Comparison of ENCODE assay signal across 8 cellular contexts in the genomic region with DNA sequence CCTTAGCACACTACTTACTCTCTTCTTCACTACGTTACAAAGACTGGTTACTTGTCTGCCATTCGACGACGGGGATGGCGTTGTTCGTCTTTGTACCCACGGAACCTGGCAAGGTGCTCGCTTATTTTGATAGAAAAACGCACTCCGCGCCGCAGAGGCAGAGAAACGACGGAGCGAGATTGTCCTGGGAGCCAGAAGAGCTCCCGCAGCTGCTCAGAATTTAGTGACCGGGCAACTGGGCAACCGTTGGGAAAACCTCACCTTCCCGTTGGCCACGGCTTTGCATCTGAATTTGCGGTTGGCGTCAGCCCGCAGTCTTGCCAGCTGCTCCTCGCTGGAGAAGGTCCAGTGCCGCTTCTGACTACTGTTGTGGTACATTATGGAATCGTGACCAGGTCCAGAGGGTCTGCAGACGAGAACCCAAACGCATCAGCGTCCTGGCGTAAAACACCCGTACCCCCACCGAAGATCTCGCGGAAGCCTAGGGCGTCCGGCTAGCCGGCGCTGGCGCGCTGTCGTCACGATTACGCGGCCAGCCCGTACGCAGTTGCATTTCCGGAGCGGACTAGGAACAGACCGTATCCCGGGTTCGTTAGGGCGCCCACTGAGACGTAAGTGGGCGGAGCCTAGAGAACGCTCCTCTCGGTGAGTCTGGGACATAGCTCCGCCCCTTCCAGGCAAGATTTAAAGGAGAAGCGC. TPM values are rescaled to one million over a fixed set of nuclear protein-coding genes. Genes with fewer than 3 reads are reported as not detected.
DNase-seq lines count a peak whose midpoint lies in the region; ATAC-seq and TF ChIP-seq lines count a peak whose summit lies in the region.

A gene (minus strand): TSS at position 514 of the 699 bp plus-strand sequence. CDS start 136 bp downstream, at position 378.

- no peaks in the 10 kb centered on the region for H3K9me3 Mint-ChIP-seq in activated T-helper 17 cell treated with anti-CD3 and anti-CD28 coated beads, Interleukin-2, amount 50 U/mL, for 72 hours
- H3K9me3 Mint-ChIP-seq in naive B cell, result no peaks in the 10 kb centered on the region
- no peaks in the 10 kb centered on the region for H3K9me3 Mint-ChIP-seq in stimulated activated memory B cell treated with anti-CD40 and anti-IgM and Interleukin-4, amounts not matched to agents 10 μg/mL and 1 μg/mL and 100 μg/mL, for 72 hours

- peak within 1 kb of the TSS; percentile 89 for H3K4me3 Mint-ChIP-seq in activated T-helper 17 cell treated with anti-CD3 and anti-CD28 coated beads, Interleukin-2, amount 50 U/mL, for 72 hours
- peak within 1 kb of the TSS; percentile 87 to 100 (median 94) for H3K4me3 Mint-ChIP-seq in naive B cell
- H3K4me3 Mint-ChIP-seq in stimulated activated memory B cell treated with anti-CD40 and anti-IgM and Interleukin-4, amounts not matched to agents 10 μg/mL and 1 μg/mL and 100 μg/mL, for 72 hours, result peak within 1 kb of the TSS; percentile 99

- peak; percentile 97 for ATAC-seq in activated T-helper 17 cell treated with anti-CD3 and anti-CD28 coated beads, Interleukin-2, amount 50 U/mL, for 72 hours (replicated peaks)
- ATAC-seq in naive B cell (ENCODE audit: low read depth in 2 of 2), result peak; percentile 91 to 92
- peak; percentile 99 for ATAC-seq in stimulated activated memory B cell treated with anti-CD40 and anti-IgM and Interleukin-4, amounts not matched to agents 10 μg/mL and 1 μg/mL and 100 μg/mL, for 72 hours

- TF ChIP-seq CTCF in LNCaP clone FGC (IDR thresholded peaks at IDR 0.05; ENCODE audit: control insufficient read depth, extremely low read depth, insufficient read depth), result no peak
- TF ChIP-seq CTCF in RWPE1 (conservative IDR thresholded peaks at IDR 0.05; ENCODE audit: low read depth), result no peak

- POLR2A ChIA-PET in RWPE1 (lab: Yijun Ruan, JAX; ENCODE audit: low non-redundant PET), result no interaction called here

- H3K27ac ChIP-seq in RWPE1, result peak within 1 kb of the TSS; percentile 88

- peak within 1 kb of the TSS; percentile 83 for H3K4me3 ChIP-seq in LNCaP clone FGC (ENCODE audit: low read depth, low read length)

- peaks cover 27% of the 10 kb centered on the region for H3K4me1 Mint-ChIP-seq in activated T-helper 17 cell treated with anti-CD3 and anti-CD28 coated beads, Interleukin-2, amount 50 U/mL, for 72 hours
- H3K4me1 Mint-ChIP-seq in naive B cell, result peaks cover 23 to 40% (median 25%) of the 10 kb centered on the region in 3 donors
- H3K4me1 Mint-ChIP-seq in stimulated activated memory B cell treated with anti-CD40 and anti-IgM and Interleukin-4, amounts not matched to agents 10 μg/mL and 1 μg/mL and 100 μg/mL, for 72 hours, result peaks cover 44% of the 10 kb centered on the region

- H3K27me3 Mint-ChIP-seq in activated T-helper 17 cell treated with anti-CD3 and anti-CD28 coated beads, Interleukin-2, amount 50 U/mL, for 72 hours, result no peaks in the 10 kb centered on the region
- peaks cover 0 to 18% (median 0%) of the 10 kb centered on the region in 3 donors for H3K27me3 Mint-ChIP-seq in naive B cell
- no peaks in the 10 kb centered on the region for H3K27me3 Mint-ChIP-seq in stimulated activated memory B cell treated with anti-CD40 and anti-IgM and Interleukin-4, amounts not matched to agents 10 μg/mL and 1 μg/mL and 100 μg/mL, for 72 hours

- peak within 1 kb of the TSS; percentile 92 for H3K27ac Mint-ChIP-seq in activated T-helper 17 cell treated with anti-CD3 and anti-CD28 coated beads, Interleukin-2, amount 50 U/mL, for 72 hours
- peak within 1 kb of the TSS; percentile 93 to 99 (median 98) for H3K27ac Mint-ChIP-seq in naive B cell
- peak within 1 kb of the TSS; percentile 95 for H3K27ac Mint-ChIP-seq in stimulated activated memory B cell treated with anti-CD40 and anti-IgM and Interleukin-4, amounts not matched to agents 10 μg/mL and 1 μg/mL and 100 μg/mL, for 72 hours

- H3K36me3 Mint-ChIP-seq in activated T-helper 17 cell treated with anti-CD3 and anti-CD28 coated beads, Interleukin-2, amount 50 U/mL, for 72 hours (ENCODE audit: low read depth), result peaks cover 51% of the 10 kb centered on the region
- peaks cover 0 to 8% of the 10 kb centered on the region in 2 donors for H3K36me3 Mint-ChIP-seq in naive B cell
- peaks cover 27% of the 10 kb centered on the region for H3K36me3 Mint-ChIP-seq in stimulated activated memory B cell treated with anti-CD40 and anti-IgM and Interleukin-4, amounts not matched to agents 10 μg/mL and 1 μg/mL and 100 μg/mL, for 72 hours

- CTCF ChIA-PET in RWPE1 (lab: Yijun Ruan, JAX), result interaction anchor here (1.0 to 1.7 kb wide), 3 partner anchors 12 to 1278 kb away, joined by 4 to 5 read pairs (median 4); no protein-coding TSS in a partner anchor

- peak; percentile 99 for DNase-seq in Daoy (ENCODE audit: low read depth)
- DNase-seq in GOT3 (lab: John Stamatoyannopoulos, UW), result peak; percentile 95
- peak; percentile 95 for DNase-seq in LNCaP clone FGC (ENCODE audit: low read depth)
- peak; percentile 99 for DNase-seq in RWPE1 (ENCODE audit: low spot score)
- DNase-seq in fibroblast of gingiva (ENCODE audit: low read depth), result peak; percentile 97
- DNase-seq in naive B cell, result peak; percentile 96

RNA-seq across cellular contexts. Expression of the gene that starts here (rescaled TPM):
- total RNA-seq in Daoy (2014; rRNA removed; shearing (Covaris generic)), result 125 and 220 TPM in 2 replicates
- 10 to 100 TPM; 59.0 to 67.4 TPM for total RNA-seq in activated T-helper 17 cell treated with anti-CD3 and anti-CD28 coated beads, Interleukin-2, amount 50 U/mL, for 72 hours
- polyA plus RNA-seq in naive B cell (ENCODE audit: low read depth in 6 of 6), result 10 to 100 TPM; 46.4 to 71.3 (median 53.6) TPM

Comparison
In these comparisons a context has a peak if more than half of its experiments do, and no peak if none do; other contexts are left out.
1. Peak in every context shown above with its lines: DNase-seq, ATAC-seq, H3K4me3 ChIP-seq and H3K27ac ChIP-seq.